In the genomic region with DNA sequence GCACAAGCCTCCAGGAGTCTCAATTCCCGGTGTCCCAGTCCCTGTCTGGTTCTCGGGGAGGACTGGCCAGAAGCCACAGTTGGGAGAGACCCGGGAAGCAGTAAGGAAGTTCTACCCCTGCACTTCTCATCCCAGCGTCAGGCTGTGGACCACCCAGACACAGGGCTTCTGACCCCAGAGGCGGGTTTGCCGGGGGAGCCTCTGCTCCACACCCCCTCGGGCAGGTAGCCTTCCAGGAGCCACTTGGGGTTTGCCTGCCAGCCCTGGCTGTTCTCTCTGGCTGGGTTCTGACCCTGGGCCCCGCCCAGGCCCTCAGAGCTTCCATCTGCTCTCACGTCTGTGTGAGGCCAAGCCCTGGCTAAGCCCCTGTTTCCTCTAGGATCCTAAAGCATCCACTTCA, we compare ENCODE assay signal across 1 cellular context.
TF ChIP-seq lines count a peak whose summit lies in the region.

No MANE protein-coding gene starts in this region.

TF ChIP-seq in HepG2, 621 proteins besides CTCF, POLR2A, EP300 and RAD21 (continued from another document):
- TF ChIP-seq, protein P1, sequence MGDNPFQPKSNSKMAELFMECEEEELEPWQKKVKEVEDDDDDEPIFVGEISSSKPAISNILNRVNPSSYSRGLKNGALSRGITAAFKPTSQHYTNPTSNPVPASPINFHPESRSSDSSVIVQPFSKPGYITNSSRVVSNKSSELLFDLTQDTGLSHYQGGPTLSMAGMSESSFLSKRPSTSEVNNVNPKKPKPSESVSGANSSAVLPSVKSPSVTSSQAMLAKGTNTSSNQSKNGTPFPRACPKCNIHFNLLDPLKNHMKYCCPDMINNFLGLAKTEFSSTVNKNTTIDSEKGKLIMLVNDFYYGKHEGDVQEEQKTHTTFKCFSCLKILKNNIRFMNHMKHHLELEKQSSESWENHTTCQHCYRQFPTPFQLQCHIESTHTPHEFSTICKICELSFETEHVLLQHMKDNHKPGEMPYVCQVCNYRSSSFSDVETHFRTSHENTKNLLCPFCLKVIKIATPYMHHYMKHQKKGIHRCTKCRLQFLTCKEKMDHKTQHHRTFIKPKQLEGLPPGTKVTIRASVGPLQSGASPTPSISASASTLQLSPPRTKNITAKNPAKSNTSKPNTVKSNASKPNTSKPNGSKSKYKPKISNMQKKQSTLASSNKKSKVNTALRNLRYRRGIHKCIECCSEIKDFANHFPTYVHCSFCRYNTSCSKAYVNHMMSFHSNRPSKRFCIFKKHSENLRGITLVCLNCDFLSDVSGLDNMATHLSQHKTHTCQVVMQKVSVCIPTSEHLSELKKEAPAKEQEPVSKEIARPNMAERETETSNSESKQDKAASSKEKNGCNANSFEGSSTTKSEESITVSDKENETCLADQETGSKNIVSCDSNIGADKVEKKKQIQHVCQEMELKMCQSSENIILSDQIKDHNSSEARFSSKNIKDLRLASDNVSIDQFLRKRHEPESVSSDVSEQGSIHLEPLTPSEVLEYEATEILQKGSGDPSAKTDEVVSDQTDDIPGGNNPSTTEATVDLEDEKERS (CRISPR knock-in tag; IDR thresholded peaks at IDR 0.05): no peak
